Comparison of ENCODE assay signal across 35 cellular contexts in genomic region chr19:18946335-18946734, GRCh38. TPM values are rescaled to one million over a fixed set of nuclear protein-coding genes. Genes with fewer than 3 reads are reported as not detected.
"Had no signal": no experiment of that assay in that cellular context is flagged by ENCODE, and none has a peak within 500 bp of the region (broad histone marks: within the 10 kb centered on the region; RNA-seq: fewer than 3 reads in every experiment).

No MANE protein-coding gene starts in this region.

- H3K27ac Mint-ChIP-seq: activated CD4-positive, alpha-beta memory T cell treated with anti-CD3 and anti-CD28 coated beads for 36 hours; activated CD4-positive, alpha-beta T cell treated with anti-CD3 and anti-CD28 coated beads, Interleukin-2, amount 10 ng/mL, durations not matched to agents 24 days and 14 days; activated naive CD8-positive, alpha-beta T cell treated with anti-CD3 and anti-CD28 coated beads, Interleukin-2, amount 50 U/mL, for 24 hours; activated T-cell treated with anti-CD3 and anti-CD28 coated beads, Interleukin-2, amount 50 U/mL, for 24 hours; activated T-helper 17 cell treated with anti-CD3 and anti-CD28 coated beads, Interleukin-2, amount 50 U/mL, for 72 hours; effector memory CD8-positive, alpha-beta T cell; naive thymus-derived CD4-positive, alpha-beta T cell; neural progenitor cell had no signal

- DNase-seq: activated CD4-positive, alpha-beta memory T cell treated with anti-CD3 and anti-CD28 coated beads for 36 hours; activated CD4-positive, alpha-beta T cell treated with anti-CD3 and anti-CD28 coated beads, Interleukin-2, amount 10 ng/mL, durations not matched to agents 24 days and 14 days; activated CD4-positive, CD25-positive, alpha-beta regulatory T cell treated with anti-CD3 and anti-CD28 coated beads, Interleukin-2, amount 50 U/mL, for 72 hours; activated CD8-positive, alpha-beta memory T cell treated with anti-CD3 and anti-CD28 coated beads, Interleukin-2, amount 50 U/mL, for 48 hours; activated gamma-delta T cell treated with Interleukin-2 at 50 U/mL for 16 hours; activated naive CD4-positive, alpha-beta T cell treated with anti-CD3 and anti-CD28 coated beads, Interleukin-2, amount 50 U/mL, for 16 hours; activated naive CD8-positive, alpha-beta T cell treated with anti-CD3 and anti-CD28 coated beads, Interleukin-2, amount 50 U/mL, for 24 hours; activated T-cell treated with anti-CD3 and anti-CD28 coated beads, Interleukin-2, amount 50 U/mL, for 24 hours; amygdala; caudate nucleus; cortex of kidney; effector memory CD8-positive, alpha-beta T cell; head of caudate nucleus; hippocampal formation; left cardiac atrium; mammary epithelial cell; midbrain; naive thymus-derived CD4-positive, alpha-beta T cell; occipital lobe; stimulated activated CD4-positive, alpha-beta T cell treated with anti-CD3 and anti-CD28 coated beads, Interleukin-1b, Interleukin-23, amount 100 ng/mL, for 48 hours; stimulated activated CD4-positive, alpha-beta T cell treated with anti-CD3 and anti-CD28 coated beads, Interleukin-4, amount 100 ng/mL, for 4 hours; stimulated activated CD8-positive, alpha-beta memory T cell treated with anti-CD3 and anti-CD28 coated beads, Interleukin-4, amount 100 ng/mL, for 48 hours; stimulated activated naive CD4-positive, alpha-beta T cell; T-helper 9 cell; tibial artery; upper lobe of right lung; WERI-Rb-1 had no signal

- H3K9me3 Mint-ChIP-seq: activated CD4-positive, alpha-beta memory T cell treated with anti-CD3 and anti-CD28 coated beads for 36 hours; activated CD4-positive, alpha-beta T cell treated with anti-CD3 and anti-CD28 coated beads, Interleukin-2, amount 10 ng/mL, durations not matched to agents 24 days and 14 days; activated naive CD8-positive, alpha-beta T cell treated with anti-CD3 and anti-CD28 coated beads, Interleukin-2, amount 50 U/mL, for 24 hours; activated T-cell treated with anti-CD3 and anti-CD28 coated beads, Interleukin-2, amount 50 U/mL, for 24 hours; activated T-helper 17 cell treated with anti-CD3 and anti-CD28 coated beads, Interleukin-2, amount 50 U/mL, for 72 hours; effector memory CD8-positive, alpha-beta T cell had no signal

- H3K27me3 ChIP-seq: gastroesophageal sphincter, neural progenitor cell, right atrium auricular region, suprapubic skin, upper lobe of right lung had no signal

- H2AFZ ChIP-seq: neural progenitor cell had no signal

- H3K27me3 Mint-ChIP-seq: activated T-helper 17 cell treated with anti-CD3 and anti-CD28 coated beads, Interleukin-2, amount 50 U/mL, for 72 hours had no signal

- H3K36me3 Mint-ChIP-seq: activated CD4-positive, alpha-beta memory T cell treated with anti-CD3 and anti-CD28 coated beads for 36 hours; naive thymus-derived CD4-positive, alpha-beta T cell; neural progenitor cell had no signal

- H3K4me2 ChIP-seq: neural progenitor cell, smooth muscle cell had no signal

- H3K36me3 ChIP-seq: gastroesophageal sphincter, neural progenitor cell, right atrium auricular region, suprapubic skin, tibial artery, upper lobe of right lung, WERI-Rb-1 had no signal

- H3K4me1 Mint-ChIP-seq: activated naive CD8-positive, alpha-beta T cell treated with anti-CD3 and anti-CD28 coated beads, Interleukin-2, amount 50 U/mL, for 24 hours; activated T-helper 17 cell treated with anti-CD3 and anti-CD28 coated beads, Interleukin-2, amount 50 U/mL, for 72 hours had no signal

- H3K27ac ChIP-seq: gastroesophageal sphincter, neural progenitor cell, right atrium auricular region, suprapubic skin, tibial artery, upper lobe of right lung, WERI-Rb-1 had no signal

- H3K4me3 ChIP-seq: gastroesophageal sphincter, neural progenitor cell, right atrium auricular region, smooth muscle cell, suprapubic skin, tibial artery, upper lobe of right lung had no signal

- H3K9ac ChIP-seq: neural progenitor cell had no signal

- ATAC-seq: activated naive CD8-positive, alpha-beta T cell treated with anti-CD3 and anti-CD28 coated beads, Interleukin-2, amount 50 U/mL, for 24 hours; activated T-helper 17 cell treated with anti-CD3 and anti-CD28 coated beads, Interleukin-2, amount 50 U/mL, for 72 hours; effector memory CD8-positive, alpha-beta T cell; gastroesophageal sphincter; left cardiac atrium; naive thymus-derived CD4-positive, alpha-beta T cell; upper lobe of right lung had no signal

- H3K4me3 Mint-ChIP-seq: activated CD4-positive, alpha-beta memory T cell treated with anti-CD3 and anti-CD28 coated beads for 36 hours; activated CD4-positive, alpha-beta T cell treated with anti-CD3 and anti-CD28 coated beads, Interleukin-2, amount 10 ng/mL, durations not matched to agents 24 days and 14 days; activated naive CD8-positive, alpha-beta T cell treated with anti-CD3 and anti-CD28 coated beads, Interleukin-2, amount 50 U/mL, for 24 hours; activated T-cell treated with anti-CD3 and anti-CD28 coated beads, Interleukin-2, amount 50 U/mL, for 24 hours; activated T-helper 17 cell treated with anti-CD3 and anti-CD28 coated beads, Interleukin-2, amount 50 U/mL, for 72 hours; naive thymus-derived CD4-positive, alpha-beta T cell; neural progenitor cell had no signal

- H3K9me3 ChIP-seq: gastroesophageal sphincter, right atrium auricular region, suprapubic skin, tibial artery, upper lobe of right lung had no signal

RNA-seq across cellular contexts. Expression of gene HOMER3, which starts 5.3 kb away (rescaled TPM):
- polyA plus RNA-seq: naive thymus-derived CD4-positive, alpha-beta T cell had no signal

RNA-seq across cellular contexts. Expression of gene CERS1, which starts 50.4 kb away (rescaled TPM):
- total RNA-seq: activated CD4-positive, alpha-beta memory T cell treated with anti-CD3 and anti-CD28 coated beads for 36 hours; activated T-helper 17 cell treated with anti-CD3 and anti-CD28 coated beads, Interleukin-2, amount 50 U/mL, for 72 hours; naive thymus-derived CD4-positive, alpha-beta T cell; T-helper 1 cell treated with Interleukin-12 subunit alpha and Interleukin-12 subunit beta and Interleukin-4 antibody, amounts not matched to agents 30 ng/mL and 1 ng/mL, for 36 hours; upper lobe of right lung had no signal
- polyA plus RNA-seq: liver; naive thymus-derived CD4-positive, alpha-beta T cell had no signal
